12 cellular contexts compared by ENCODE assay signal in genomic region chr6:3746119-3746691, GRCh38. TPM values are rescaled to one million over a fixed set of nuclear protein-coding genes. Genes with fewer than 3 reads are reported as not detected.
DNase-seq lines count a peak whose midpoint lies in the region; ATAC-seq and TF ChIP-seq lines count a peak whose summit lies in the region.
"Had no signal": no experiment of that assay in that cellular context is flagged by ENCODE, and none has a peak within 500 bp of the region (broad histone marks: within the 10 kb centered on the region; RNA-seq: fewer than 3 reads in every experiment).

No MANE protein-coding gene starts in this region.

- peak overlapping the region; percentile 63 for H3K27ac Mint-ChIP-seq in Calu3 (ENCODE audit: unreplicated experiment)

- H3K27ac ChIP-seq in OCI-LY3 (ENCODE audit: low read length), result no peak overlapping the region
- H3K27ac ChIP-seq in muscle layer of colon (ENCODE audit: low read depth, low read length), result peak overlapping the region; percentile 54
- H3K27ac ChIP-seq: SK-N-MC had no signal

- peak overlapping the region; percentile 74 for H2AFZ ChIP-seq in OCI-LY3 (ENCODE audit: low read depth, low read length)

- BruUV-seq in Calu3 (replicated peaks; lab: Mats Ljungman, UMichigan), result no TSS peak

- peak overlapping the region; percentile 75 for H3K4me2 ChIP-seq in OCI-LY3 (ENCODE audit: low read length)

- H3K9ac ChIP-seq in OCI-LY3 (ENCODE audit: low read length) (no peak overlapping the region), muscle layer of colon (ENCODE audit: low read length) (no peak overlapping the region)

- H3K27me3 Mint-ChIP-seq in Calu3 (ENCODE audit: unreplicated experiment), result no peaks in the 10 kb centered on the region

- peaks cover 36% of the 10 kb centered on the region for H3K36me3 Mint-ChIP-seq in Calu3 (ENCODE audit: insufficient read depth, unreplicated experiment)

- TF ChIP-seq CTCF in Calu3 (IDR thresholded peaks at IDR 0.05; ENCODE audit: unreplicated experiment) (no peak), OCI-LY3 (IDR thresholded peaks at IDR 0.05; ENCODE audit: low read depth, low read length) (no peak), GM10266 (IDR thresholded peaks at IDR 0.05; ENCODE audit: control insufficient read depth, insufficient read depth, low read depth, missing control alignments) (no peak)

- peaks cover 51% of the 10 kb centered on the region for H3K4me1 Mint-ChIP-seq in Calu3 (ENCODE audit: low read depth, unreplicated experiment)

- ATAC-seq in GM21619 (IDR thresholded peaks at IDR 0.05; ENCODE audit: unreplicated experiment) (peak; percentile 56), HG02870 (IDR thresholded peaks at IDR 0.05; ENCODE audit: unreplicated experiment) (no peak)
- ATAC-seq: naive thymus-derived CD8-positive, alpha-beta T cell had no signal

- H3K4me1 ChIP-seq in OCI-LY3 (ENCODE audit: low read length), result peaks cover 41% of the 10 kb centered on the region
- H3K4me1 ChIP-seq in muscle layer of colon (ENCODE audit: insufficient read depth, low read length), result peaks cover 82% of the 10 kb centered on the region

- H3K79me2 ChIP-seq in OCI-LY3 (ENCODE audit: low read length), result no peaks in the 10 kb centered on the region

- H4K20me1 ChIP-seq in OCI-LY3 (ENCODE audit: insufficient read depth, low read length), result no peaks in the 10 kb centered on the region

- CTCF ChIA-PET in Calu3 (lab: Charles Lee), result no interaction called here

- H3K4me3 Mint-ChIP-seq in Calu3 (ENCODE audit: low read depth, unreplicated experiment), result no peak overlapping the region
- H3K4me3 Mint-ChIP-seq: central memory CD8-positive, alpha-beta T cell had no signal

- H3K4me3 ChIP-seq in OCI-LY3 (ENCODE audit: low read length) (peak overlapping the region; percentile 56), muscle layer of colon (ENCODE audit: low read depth in 1 of 2, low read length in 2 of 2) (no peak overlapping the region)
- H3K4me3 ChIP-seq: SK-N-MC had no signal

- DNase-seq in Calu3 (no peak), GM10266 (ENCODE audit: extremely low spot score) (no peak), NCI-H2196 (lab: John Stamatoyannopoulos, UW; ENCODE audit: unreplicated experiment) (no peak), NCI-H526 treated with DMSO at 0.1 percent for 48 hours (lab: John Stamatoyannopoulos, UW) (no peak)
- DNase-seq: activated CD8-positive, alpha-beta memory T cell treated with anti-CD3 and anti-CD28 coated beads, Interleukin-2, amount 50 U/mL, for 4 hours had no signal

- H3K9me3 ChIP-seq in OCI-LY3 (ENCODE audit: insufficient read depth, low read length), result no peaks in the 10 kb centered on the region
- no peaks in the 10 kb centered on the region for H3K9me3 ChIP-seq in muscle layer of colon (ENCODE audit: low read length)

- no peaks in the 10 kb centered on the region for H3K9me3 Mint-ChIP-seq in Calu3 (ENCODE audit: low read depth, unreplicated experiment)
- H3K9me3 Mint-ChIP-seq: central memory CD8-positive, alpha-beta T cell; naive thymus-derived CD8-positive, alpha-beta T cell had no signal

- intact Hi-C loops in Calu3 (cut with micrococcal nuclease; ENCODE audit: unreplicated experiment), result loop anchor here (5.0 to 10.0 kb wide), 2 partner anchors 81 to 409 kb away; no protein-coding TSS in a partner anchor

- H3K27me3 ChIP-seq in OCI-LY3 (ENCODE audit: low read depth, low read length), result peaks cover 7% of the 10 kb centered on the region
- H3K27me3 ChIP-seq in muscle layer of colon (ENCODE audit: control insufficient read depth in 1 of 2, insufficient read depth in 2 of 2, low read length in 2 of 2), result no peaks in the 10 kb centered on the region

- H3K36me3 ChIP-seq in OCI-LY3 (replicated peaks; ENCODE audit: low read depth, low read length) (no peaks in the 10 kb centered on the region), muscle layer of colon (ENCODE audit: insufficient read depth, low read length) (peaks cover 7% of the 10 kb centered on the region)

RNA-seq across cellular contexts. Expression of gene PXDC1, which starts 5.3 kb away (rescaled TPM):
- total RNA-seq in Calu3 (2022), result 15.0 and 18.2 TPM in 2 replicates
